ENCODE assay signal across 19 cellular contexts in genomic region chr5:131523500-131524185, GRCh38.
DNase-seq lines count a peak whose midpoint lies in the region; ATAC-seq and TF ChIP-seq lines count a peak whose summit lies in the region.
"Had no signal": no experiment of that assay in that cellular context is flagged by ENCODE, and none has a peak within 500 bp of the region (broad histone marks: within the 10 kb centered on the region; RNA-seq: fewer than 3 reads in every experiment).

No MANE protein-coding gene starts in this region.

- H3K27me3 Mint-ChIP-seq in activated CD4-positive, alpha-beta T cell treated with anti-CD3 and anti-CD28 coated beads, Interleukin-2, amount 10 ng/mL, durations not matched to agents 24 days and 14 days: no peaks in the 10 kb centered on the region
- no peaks in the 10 kb centered on the region for H3K27me3 Mint-ChIP-seq in activated CD4-positive, alpha-beta T cell treated with anti-CD3 and anti-CD28 coated beads for 36 hours
- no peaks in the 10 kb centered on the region for H3K27me3 Mint-ChIP-seq in naive thymus-derived CD8-positive, alpha-beta T cell
- H3K27me3 Mint-ChIP-seq: activated CD4-positive, alpha-beta memory T cell treated with anti-CD3 and anti-CD28 coated beads, Interleukin-2, amount 10 ng/mL, durations not matched to agents 7 days and 5 days had no signal

- CTCF ChIA-PET in activated CD4-positive, alpha-beta T cell treated with anti-CD3 and anti-CD28 coated beads for 36 hours (lab: Charles Lee): interaction anchor here (0.6 to 1.6 kb wide), 7 partner anchors 9 to 484 kb away, joined by 3 to 12 read pairs (median 3); no protein-coding TSS in a partner anchor

- H3K4me3 Mint-ChIP-seq in activated CD4-positive, alpha-beta T cell treated with anti-CD3 and anti-CD28 coated beads, Interleukin-2, amount 10 ng/mL, durations not matched to agents 24 days and 14 days: no peak overlapping the region
- H3K4me3 Mint-ChIP-seq in activated CD4-positive, alpha-beta T cell treated with anti-CD3 and anti-CD28 coated beads for 36 hours: no peak overlapping the region
- peak overlapping the region in 6 of 10 donors; percentile 8 to 43 (median 18) for H3K4me3 Mint-ChIP-seq in naive thymus-derived CD8-positive, alpha-beta T cell
- H3K4me3 Mint-ChIP-seq: activated CD4-positive, alpha-beta memory T cell treated with anti-CD3 and anti-CD28 coated beads, Interleukin-2, amount 10 ng/mL, durations not matched to agents 7 days and 5 days; nephron had no signal

- H3K27ac Mint-ChIP-seq in activated CD4-positive, alpha-beta T cell treated with anti-CD3 and anti-CD28 coated beads, Interleukin-2, amount 10 ng/mL, durations not matched to agents 24 days and 14 days: no peak overlapping the region
- no peak overlapping the region for H3K27ac Mint-ChIP-seq in activated CD4-positive, alpha-beta T cell treated with anti-CD3 and anti-CD28 coated beads for 36 hours
- H3K27ac Mint-ChIP-seq in naive thymus-derived CD8-positive, alpha-beta T cell: peak overlapping the region in 9 of 10 donors; percentile 0 to 89 (median 71)
- H3K27ac Mint-ChIP-seq: activated CD4-positive, alpha-beta memory T cell treated with anti-CD3 and anti-CD28 coated beads, Interleukin-2, amount 10 ng/mL, durations not matched to agents 7 days and 5 days had no signal

- H3K9me3 Mint-ChIP-seq in activated CD4-positive, alpha-beta T cell treated with anti-CD3 and anti-CD28 coated beads, Interleukin-2, amount 10 ng/mL, durations not matched to agents 24 days and 14 days: no peaks in the 10 kb centered on the region
- no peaks in the 10 kb centered on the region for H3K9me3 Mint-ChIP-seq in activated CD4-positive, alpha-beta T cell treated with anti-CD3 and anti-CD28 coated beads for 36 hours (ENCODE audit: low read depth)
- H3K9me3 Mint-ChIP-seq in naive thymus-derived CD8-positive, alpha-beta T cell: no peaks in the 10 kb centered on the region
- H3K9me3 Mint-ChIP-seq: activated CD4-positive, alpha-beta memory T cell treated with anti-CD3 and anti-CD28 coated beads, Interleukin-2, amount 10 ng/mL, durations not matched to agents 7 days and 5 days; nephron had no signal

- POLR2A ChIA-PET in activated CD4-positive, alpha-beta T cell treated with anti-CD3 and anti-CD28 coated beads for 36 hours (lab: Charles Lee): interaction anchor here (0.9 kb wide), 1 partner anchor 9 kb away, joined by 3 read pairs; no protein-coding TSS in a partner anchor
- POLR2A ChIA-PET in naive thymus-derived CD8-positive, alpha-beta T cell (lab: Charles Lee): interaction anchor here (0.6 to 1.1 kb wide), 4 partner anchors 9 to 452 kb away, joined by 3 to 4 read pairs (median 3); no protein-coding TSS in a partner anchor

- no peak for ATAC-seq in activated CD4-positive, alpha-beta T cell treated with anti-CD3 and anti-CD28 coated beads for 36 hours
- ATAC-seq in SK-N-SH treated with all-trans-retinoic acid at 6 μM for 48 hours (no peak), GM19351 (IDR thresholded peaks at IDR 0.05; ENCODE audit: unreplicated experiment) (no peak)
- no peak for ATAC-seq in naive thymus-derived CD8-positive, alpha-beta T cell
- ATAC-seq: activated CD4-positive, CD25-positive, alpha-beta regulatory T cell treated with anti-CD3 and anti-CD28 coated beads, Interleukin-2, amount 50 U/mL, for 24 hours; body of pancreas; pancreas had no signal

- intact Hi-C loops in activated CD4-positive, alpha-beta T cell treated with anti-CD3 and anti-CD28 coated beads, Interleukin-2, amount 10 ng/mL, durations not matched to agents 24 days and 14 days (cut with micrococcal nuclease): no loop called here
- intact Hi-C loops in activated CD4-positive, alpha-beta T cell treated with anti-CD3 and anti-CD28 coated beads for 36 hours (cut with DNase I, micrococcal nuclease): no loop called here

- H3K4me1 Mint-ChIP-seq in activated CD4-positive, alpha-beta T cell treated with anti-CD3 and anti-CD28 coated beads, Interleukin-2, amount 10 ng/mL, durations not matched to agents 24 days and 14 days: peaks cover 26% of the 10 kb centered on the region
- peaks cover 65% of the 10 kb centered on the region for H3K4me1 Mint-ChIP-seq in activated CD4-positive, alpha-beta T cell treated with anti-CD3 and anti-CD28 coated beads for 36 hours
- peaks cover 39 to 82% (median 72%) of the 10 kb centered on the region in 4 donors for H3K4me1 Mint-ChIP-seq in naive thymus-derived CD8-positive, alpha-beta T cell

- H3K36me3 Mint-ChIP-seq in activated CD4-positive, alpha-beta T cell treated with anti-CD3 and anti-CD28 coated beads, Interleukin-2, amount 10 ng/mL, durations not matched to agents 24 days and 14 days (ENCODE audit: low read depth): peaks cover 29% of the 10 kb centered on the region
- peaks cover 29% of the 10 kb centered on the region for H3K36me3 Mint-ChIP-seq in activated CD4-positive, alpha-beta T cell treated with anti-CD3 and anti-CD28 coated beads for 36 hours (ENCODE audit: low read depth)
- peaks cover 0 to 51% (median 16%) of the 10 kb centered on the region in 3 donors for H3K36me3 Mint-ChIP-seq in naive thymus-derived CD8-positive, alpha-beta T cell

- DNase-seq in activated CD4-positive, alpha-beta T cell treated with anti-CD3 and anti-CD28 coated beads, Interleukin-2, amount 10 ng/mL, durations not matched to agents 24 days and 14 days: peak; percentile 8
- no peak for DNase-seq in activated CD4-positive, alpha-beta T cell treated with anti-CD3 and anti-CD28 coated beads for 36 hours
- peak; percentile 20 for DNase-seq in DMS 273 treated with DMSO at 0.1 percent for 48 hours (lab: John Stamatoyannopoulos, UW)
- no peak for DNase-seq in naive thymus-derived CD8-positive, alpha-beta T cell
- DNase-seq in NCI-H1417 treated with DMSO at 0.1 percent for 48 hours (lab: John Stamatoyannopoulos, UW): no peak
- no peak for DNase-seq in DMS53 treated with DMSO at 0.1 percent for 48 hours (lab: John Stamatoyannopoulos, UW; ENCODE audit: unreplicated experiment)
- DNase-seq: activated CD4-positive, alpha-beta memory T cell treated with anti-CD3 and anti-CD28 coated beads, Interleukin-2, amount 10 ng/mL, durations not matched to agents 7 days and 5 days; activated effector memory CD4-positive, alpha-beta T cell treated with anti-CD3 and anti-CD28 coated beads, Interleukin-2, amount 50 U/mL, for 16 hours; adrenal gland; body of pancreas; COR-L47; midbrain; pancreas; T-helper 1 cell; transverse colon had no signal

TF ChIP-seq in SK-N-SH treated with all-trans-retinoic acid at 6 μM for 48 hours, 23 proteins besides CTCF, POLR2A, EP300 and RAD21:
- TF ChIP-seq ZNF70 (CRISPR knock-in tag; IDR thresholded peaks at IDR 0.05): peak; percentile 72; the same call in 1 of the 2 replicates
- no peak for TF ChIP-seq CSDC2 (CRISPR knock-in tag; IDR thresholded peaks at IDR 0.05)
- TF ChIP-seq ZFP30 (CRISPR knock-in tag; IDR thresholded peaks at IDR 0.05): no peak
- TF ChIP-seq GLIS3 (CRISPR knock-in tag; IDR thresholded peaks at IDR 0.05): no peak
- no peak for TF ChIP-seq POU6F1 (CRISPR knock-in tag; IDR thresholded peaks at IDR 0.05; ENCODE audit: borderline replicate concordance, low read depth)
- no peak for TF ChIP-seq RARB (CRISPR knock-in tag; IDR thresholded peaks at IDR 0.05)
- peak; percentile 41 for TF ChIP-seq ISL1 (CRISPR knock-in tag; IDR thresholded peaks at IDR 0.05)
TF ChIP-seq in SK-N-SH treated with all-trans-retinoic acid at 6 μM for 48 hours: peak in this region for 2.

Comparison
In these comparisons a context has a peak if more than half of its experiments do, and no peak if none do; other contexts are left out.
1. DNase-seq: peak in activated CD4-positive, alpha-beta T cell treated with anti-CD3 and anti-CD28 coated beads, Interleukin-2, amount 10 ng/mL, durations not matched to agents 24 days and 14 days (single experiment) and DMS 273 treated with DMSO at 0.1 percent for 48 hours (single experiment); none in activated CD4-positive, alpha-beta T cell treated with anti-CD3 and anti-CD28 coated beads for 36 hours (single experiment), naive thymus-derived CD8-positive, alpha-beta T cell (0 of 10), NCI-H1417 treated with DMSO at 0.1 percent for 48 hours (single experiment) and DMS53 treated with DMSO at 0.1 percent for 48 hours (single experiment).
2. H3K27ac Mint-ChIP-seq: peak in naive thymus-derived CD8-positive, alpha-beta T cell (9 of 10); none in activated CD4-positive, alpha-beta T cell treated with anti-CD3 and anti-CD28 coated beads, Interleukin-2, amount 10 ng/mL, durations not matched to agents 24 days and 14 days (single experiment) and activated CD4-positive, alpha-beta T cell treated with anti-CD3 and anti-CD28 coated beads for 36 hours (single experiment).
3. H3K4me3 Mint-ChIP-seq: peak in naive thymus-derived CD8-positive, alpha-beta T cell (6 of 10); none in activated CD4-positive, alpha-beta T cell treated with anti-CD3 and anti-CD28 coated beads, Interleukin-2, amount 10 ng/mL, durations not matched to agents 24 days and 14 days (single experiment) and activated CD4-positive, alpha-beta T cell treated with anti-CD3 and anti-CD28 coated beads for 36 hours (single experiment).